ENCODE assay signal across 11 cellular contexts in genomic region chr15:68487087-68487843, GRCh38. TPM values are rescaled to one million over a fixed set of nuclear protein-coding genes. Genes with fewer than 3 reads are reported as not detected.
DNase-seq lines count a peak whose midpoint lies in the region; TF ChIP-seq lines count a peak whose summit lies in the region.
"Had no signal": no experiment of that assay in that cellular context is flagged by ENCODE, and none has a peak within 500 bp of the region (broad histone marks: within the 10 kb centered on the region; RNA-seq: fewer than 3 reads in every experiment).

No MANE protein-coding gene starts in this region.

- H3K36me3 ChIP-seq in tibial nerve: no peaks in the 10 kb centered on the region

- DNase-seq in HT1080 (ENCODE audit: low read depth): peak; percentile 48
- no peak for DNase-seq in coronary artery (ENCODE audit: low spot score)
- DNase-seq in lower leg skin (ENCODE audit: low spot score in 2 of 2): peak; percentile 25 to 78
- no peak for DNase-seq in tibial nerve (ENCODE audit: low spot score in 2 of 2)
- DNase-seq in stimulated activated naive CD4-positive, alpha-beta T cell treated with Interleukin-2 at 50 U/mL for 16 hours (lab: John Stamatoyannopoulos, UW): no peak
- DNase-seq in GM19240 (ENCODE audit: insufficient read length, low spot score): no peak
- no peak for DNase-seq in stimulated activated CD8-positive, alpha-beta memory T cell treated with anti-CD3 and anti-CD28 coated beads, Interleukin-4, amount 100 ng/mL, for 48 hours
- DNase-seq: GOT3; stimulated activated CD4-positive, alpha-beta T cell treated with anti-CD3 and anti-CD28 coated beads, Interleukin-2, amount 100 ng/mL, for 24 hours; stimulated activated naive CD8-positive, alpha-beta T cell treated with anti-CD3 and anti-CD28 coated beads, Interleukin-15, Interleukin-2, amounts not matched to agents 100 U/mL and 50 U/mL, for 24 hours had no signal

- peaks cover 0 to 33% (median 0%) of the 10 kb centered on the region in 4 donors for H3K4me1 ChIP-seq in tibial nerve
- H3K4me1 ChIP-seq: parathyroid adenoma had no signal

- TF ChIP-seq EP300 in tibial nerve (IDR thresholded peaks at IDR 0.05): no peak

- no peaks in the 10 kb centered on the region for H3K9me3 ChIP-seq in tibial nerve

- H3K4me3 ChIP-seq in coronary artery (no peak overlapping the region), lower leg skin (ENCODE audit: low read depth, poor library complexity, severe bottlenecking) (no peak overlapping the region), tibial nerve (no peak overlapping the region)

- TF ChIP-seq POLR2A in lower leg skin (IDR thresholded peaks at IDR 0.05): no peak
- no peak for TF ChIP-seq POLR2A in tibial nerve (IDR thresholded peaks at IDR 0.05)

- no peak for TF ChIP-seq CTCF in coronary artery (IDR thresholded peaks at IDR 0.05)
- TF ChIP-seq CTCF in lower leg skin (IDR thresholded peaks at IDR 0.05): no peak
- no peak for TF ChIP-seq CTCF in tibial nerve (IDR thresholded peaks at IDR 0.05)

- 28 to 32% methylated on average over 5 of the region's 5 CpGs for WGBS in lower leg skin, 2 donors
- WGBS in tibial nerve, 2 donors: 46 to 47% methylated on average over 5 of the region's 5 CpGs

- intact Hi-C loops in lower leg skin (cut with DNase I; ENCODE audit: low total_unique reads): no loop called here

- H3K27me3 ChIP-seq in tibial nerve: no peaks in the 10 kb centered on the region

- peak overlapping the region; percentile 42 to 94 for H3K27ac ChIP-seq in coronary artery
- peak overlapping the region in 3 of 4 donors; percentile 19 to 55 (median 50) for H3K27ac ChIP-seq in tibial nerve
- H3K27ac ChIP-seq: parathyroid adenoma had no signal

RNA-seq across cellular contexts. Expression of gene ITGA11, which starts 55.3 kb away (rescaled TPM):
- total RNA-seq in HT1080 (2014; rRNA removed; shearing (Covaris generic)): 0.77 and 2.1 TPM in 2 replicates
- polyA plus RNA-seq in HT1080 (2015; cell fraction: cytosol; rRNA removed): 4.6 and 5.2 TPM in 2 replicates
- polyA plus RNA-seq in HT1080 (2015; cell fraction: nucleus; rRNA removed): 16.5 and 19.3 TPM in 2 replicates
- total RNA-seq in lower leg skin (1 to 10 TPM in 2 of 4 donors, under 1 TPM in 2; 0.51 to 3.5 (median 2.0) TPM), tibial nerve (10 to 100 TPM in 1 of 4 donors, 1 to 10 TPM in 3; 2.7 to 12.1 (median 6.9) TPM)

Comparison
In these comparisons a context has a peak if more than half of its experiments do, and no peak if none do; other contexts are left out.
1. DNase-seq: peak in HT1080 (single experiment) and lower leg skin (2 of 2); none in coronary artery (single experiment), tibial nerve (0 of 2), stimulated activated naive CD4-positive, alpha-beta T cell treated with Interleukin-2 at 50 U/mL for 16 hours (single experiment), GM19240 (single experiment) and stimulated activated CD8-positive, alpha-beta memory T cell treated with anti-CD3 and anti-CD28 coated beads, Interleukin-4, amount 100 ng/mL, for 48 hours (single experiment).